20 cellular contexts compared by ENCODE assay signal in genomic region chr19:49780861-49781260, GRCh38. TPM values are rescaled to one million over a fixed set of nuclear protein-coding genes. Genes with fewer than 3 reads are reported as not detected.
DNase-seq lines count a peak whose midpoint lies in the region; ATAC-seq and TF ChIP-seq lines count a peak whose summit lies in the region.
"Had no signal": no experiment of that assay in that cellular context is flagged by ENCODE, and none has a peak within 500 bp of the region (broad histone marks: within the 10 kb centered on the region; RNA-seq: fewer than 3 reads in every experiment).

No MANE protein-coding gene starts in this region.

- H3K4me1 Mint-ChIP-seq in activated naive CD8-positive, alpha-beta T cell (ENCODE audit: low read depth) = peaks cover 3% of the 10 kb centered on the region
- H3K4me1 Mint-ChIP-seq in activated naive CD8-positive, alpha-beta T cell treated with anti-CD3 and anti-CD28 coated beads for 36 hours = peaks cover 3% of the 10 kb centered on the region
- peaks cover 33% of the 10 kb centered on the region for H3K4me1 Mint-ChIP-seq in stimulated activated effector memory CD8-positive, alpha-beta T cell treated with anti-CD3 and anti-CD28 coated beads, Interleukin-12 subunit alpha, Interleukin-12 subunit beta, amount 100 ng/mL, for 72 hours
- H3K4me1 Mint-ChIP-seq: activated CD4-positive, alpha-beta T cell treated with anti-CD3 and anti-CD28 coated beads for 36 hours had no signal

- no peak for ATAC-seq in stimulated activated effector memory CD8-positive, alpha-beta T cell treated with anti-CD3 and anti-CD28 coated beads, Interleukin-12 subunit alpha, Interleukin-12 subunit beta, amount 100 ng/mL, for 72 hours
- ATAC-seq: activated CD4-positive, alpha-beta T cell treated with anti-CD3 and anti-CD28 coated beads for 36 hours; left colon had no signal

- H3K9me3 ChIP-seq in sigmoid colon = no peaks in the 10 kb centered on the region
- H3K9me3 ChIP-seq: testis had no signal

- H3K27me3 ChIP-seq in sigmoid colon = no peaks in the 10 kb centered on the region
- H3K27me3 ChIP-seq: testis had no signal

- H3K4me3 Mint-ChIP-seq in activated naive CD8-positive, alpha-beta T cell = no peak overlapping the region
- H3K4me3 Mint-ChIP-seq in activated naive CD8-positive, alpha-beta T cell treated with anti-CD3 and anti-CD28 coated beads for 36 hours = no peak overlapping the region
- H3K4me3 Mint-ChIP-seq in stimulated activated effector memory CD8-positive, alpha-beta T cell treated with anti-CD3 and anti-CD28 coated beads, Interleukin-12 subunit alpha, Interleukin-12 subunit beta, amount 100 ng/mL, for 72 hours = no peak overlapping the region
- H3K4me3 Mint-ChIP-seq: activated CD4-positive, alpha-beta T cell treated with anti-CD3 and anti-CD28 coated beads for 36 hours had no signal

- DNase-seq in activated naive CD8-positive, alpha-beta T cell treated with anti-CD3 and anti-CD28 coated beads for 36 hours = no peak
- DNase-seq in RWPE1 (ENCODE audit: low spot score) = no peak
- DNase-seq in iPS-NIHi7 (ENCODE audit: extremely low spot score) = peak; percentile 45
- no peak for DNase-seq in stimulated activated effector memory CD8-positive, alpha-beta T cell treated with anti-CD3 and anti-CD28 coated beads, Interleukin-12 subunit alpha, Interleukin-12 subunit beta, amount 100 ng/mL, for 72 hours (ENCODE audit: low spot score in 2 of 2)
- DNase-seq in NCI-H2196 (lab: John Stamatoyannopoulos, UW; ENCODE audit: unreplicated experiment) = no peak
- no peak for DNase-seq in sigmoid colon
- DNase-seq in epidermal melanocyte (ENCODE audit: insufficient read length, low spot score) = no peak
- DNase-seq: activated CD4-positive, alpha-beta T cell treated with anti-CD3 and anti-CD28 coated beads for 36 hours; GOT3; hippocampal formation; left colon; NCI-H1417; NCI-H2171 treated with DMSO at 0.1 percent for 48 hours; NCI-H774; stimulated activated CD4-positive, alpha-beta T cell treated with anti-CD3 and anti-CD28 coated beads, Interleukin-4, amount 100 ng/mL, for 24 hours; T-helper 9 cell; testis had no signal

- no peaks in the 10 kb centered on the region for H3K27me3 Mint-ChIP-seq in activated naive CD8-positive, alpha-beta T cell
- no peaks in the 10 kb centered on the region for H3K27me3 Mint-ChIP-seq in activated naive CD8-positive, alpha-beta T cell treated with anti-CD3 and anti-CD28 coated beads for 36 hours
- H3K27me3 Mint-ChIP-seq: activated CD4-positive, alpha-beta T cell treated with anti-CD3 and anti-CD28 coated beads for 36 hours had no signal

- H3K27ac ChIP-seq in RWPE1 (peak overlapping the region; percentile 19), sigmoid colon (no peak overlapping the region)
- H3K27ac ChIP-seq: testis had no signal

- H3K27ac Mint-ChIP-seq in activated naive CD8-positive, alpha-beta T cell = peak overlapping the region; percentile 12
- no peak overlapping the region for H3K27ac Mint-ChIP-seq in activated naive CD8-positive, alpha-beta T cell treated with anti-CD3 and anti-CD28 coated beads for 36 hours
- peak overlapping the region; percentile 87 for H3K27ac Mint-ChIP-seq in stimulated activated effector memory CD8-positive, alpha-beta T cell treated with anti-CD3 and anti-CD28 coated beads, Interleukin-12 subunit alpha, Interleukin-12 subunit beta, amount 100 ng/mL, for 72 hours
- H3K27ac Mint-ChIP-seq: activated CD4-positive, alpha-beta T cell treated with anti-CD3 and anti-CD28 coated beads for 36 hours had no signal

- peaks cover 11 to 41% (median 15%) of the 10 kb centered on the region in 4 donors for H3K36me3 ChIP-seq in sigmoid colon

- H3K4me1 ChIP-seq in sigmoid colon = no peaks in the 10 kb centered on the region
- H3K4me1 ChIP-seq: testis had no signal

- POLR2A ChIA-PET in RWPE1 (lab: Yijun Ruan, JAX; ENCODE audit: low non-redundant PET) = no interaction called here

- peaks cover 9% of the 10 kb centered on the region for H3K36me3 Mint-ChIP-seq in activated naive CD8-positive, alpha-beta T cell
- H3K36me3 Mint-ChIP-seq in activated naive CD8-positive, alpha-beta T cell treated with anti-CD3 and anti-CD28 coated beads for 36 hours = peaks cover 13% of the 10 kb centered on the region
- peaks cover 60% of the 10 kb centered on the region for H3K36me3 Mint-ChIP-seq in stimulated activated effector memory CD8-positive, alpha-beta T cell treated with anti-CD3 and anti-CD28 coated beads, Interleukin-12 subunit alpha, Interleukin-12 subunit beta, amount 100 ng/mL, for 72 hours

- CTCF ChIA-PET in RWPE1 (lab: Yijun Ruan, JAX) = interaction anchor here (0.6 kb wide), 1 partner anchor 63 kb away, joined by 4 read pairs; no protein-coding TSS in a partner anchor

- no peak overlapping the region for H3K4me3 ChIP-seq in sigmoid colon
- H3K4me3 ChIP-seq: skin epidermis, testis had no signal

- intact Hi-C loops in sigmoid colon (cut with DNase I) = no loop called here

- 91 to 93% methylated on average over 8 of the region's 8 CpGs for WGBS in sigmoid colon, 2 donors

- no peak for TF ChIP-seq POLR2A in sigmoid colon (IDR thresholded peaks at IDR 0.05)

- TF ChIP-seq CTCF in RWPE1 (conservative IDR thresholded peaks at IDR 0.05; ENCODE audit: low read depth) (no peak), sigmoid colon (IDR thresholded peaks at IDR 0.05) (no peak)

- TF ChIP-seq EP300 in sigmoid colon (IDR thresholded peaks at IDR 0.05) = no peak

- no peaks in the 10 kb centered on the region for H3K9me3 Mint-ChIP-seq in activated naive CD8-positive, alpha-beta T cell (ENCODE audit: low read depth)
- no peaks in the 10 kb centered on the region for H3K9me3 Mint-ChIP-seq in activated naive CD8-positive, alpha-beta T cell treated with anti-CD3 and anti-CD28 coated beads for 36 hours
- H3K9me3 Mint-ChIP-seq in stimulated activated effector memory CD8-positive, alpha-beta T cell treated with anti-CD3 and anti-CD28 coated beads, Interleukin-12 subunit alpha, Interleukin-12 subunit beta, amount 100 ng/mL, for 72 hours = no peaks in the 10 kb centered on the region

RNA-seq across cellular contexts. Expression of gene AP2A1, which starts 14.1 kb away (rescaled TPM):
- 10 to 100 TPM; 83.0 to 83.2 TPM for total RNA-seq in activated naive CD8-positive, alpha-beta T cell treated with anti-CD3 and anti-CD28 coated beads for 36 hours
- 10 to 100 TPM; 48.5 to 81.1 (median 52.0) TPM for total RNA-seq in sigmoid colon
- polyA plus RNA-seq in sigmoid colon = 10 to 100 TPM; 33.0 to 77.4 (median 40.9) TPM

RNA-seq across cellular contexts. Expression of gene TSKS, which starts 17.8 kb away (rescaled TPM):
- under 1 TPM; 0.58 to 0.72 TPM for total RNA-seq in activated naive CD8-positive, alpha-beta T cell treated with anti-CD3 and anti-CD28 coated beads for 36 hours
- under 1 TPM in 1 of 4 donors, not detected in 3; 0.83 TPM for total RNA-seq in sigmoid colon
- polyA plus RNA-seq in sigmoid colon = 1 to 10 TPM in 1 of 3 donors, under 1 TPM in 1, not detected in 1; 0.36 to 1.2 TPM
- total RNA-seq: SK-MEL-5 had no signal

RNA-seq across cellular contexts. Expression of gene FUZ, which starts 32.2 kb away (rescaled TPM):
- 10 to 100 TPM; 28.7 to 30.9 TPM for total RNA-seq in activated naive CD8-positive, alpha-beta T cell treated with anti-CD3 and anti-CD28 coated beads for 36 hours
- total RNA-seq in sigmoid colon = 10 to 100 TPM; 21.0 to 32.9 (median 23.1) TPM
- 10 to 100 TPM in 2 of 3 donors, 1 to 10 TPM in 1; 7.4 to 17.4 (median 16.3) TPM for polyA plus RNA-seq in sigmoid colon

RNA-seq across cellular contexts. Expression of gene MED25, which starts 37.2 kb away (rescaled TPM):
- 10 to 100 TPM; 41.6 to 44.8 TPM for total RNA-seq in activated naive CD8-positive, alpha-beta T cell treated with anti-CD3 and anti-CD28 coated beads for 36 hours
- total RNA-seq in sigmoid colon = 10 to 100 TPM; 17.8 to 45.4 (median 22.4) TPM
- 10 to 100 TPM; 18.0 to 43.5 (median 30.1) TPM for polyA plus RNA-seq in sigmoid colon
